1 cellular context compared by ENCODE assay signal in the genomic region with DNA sequence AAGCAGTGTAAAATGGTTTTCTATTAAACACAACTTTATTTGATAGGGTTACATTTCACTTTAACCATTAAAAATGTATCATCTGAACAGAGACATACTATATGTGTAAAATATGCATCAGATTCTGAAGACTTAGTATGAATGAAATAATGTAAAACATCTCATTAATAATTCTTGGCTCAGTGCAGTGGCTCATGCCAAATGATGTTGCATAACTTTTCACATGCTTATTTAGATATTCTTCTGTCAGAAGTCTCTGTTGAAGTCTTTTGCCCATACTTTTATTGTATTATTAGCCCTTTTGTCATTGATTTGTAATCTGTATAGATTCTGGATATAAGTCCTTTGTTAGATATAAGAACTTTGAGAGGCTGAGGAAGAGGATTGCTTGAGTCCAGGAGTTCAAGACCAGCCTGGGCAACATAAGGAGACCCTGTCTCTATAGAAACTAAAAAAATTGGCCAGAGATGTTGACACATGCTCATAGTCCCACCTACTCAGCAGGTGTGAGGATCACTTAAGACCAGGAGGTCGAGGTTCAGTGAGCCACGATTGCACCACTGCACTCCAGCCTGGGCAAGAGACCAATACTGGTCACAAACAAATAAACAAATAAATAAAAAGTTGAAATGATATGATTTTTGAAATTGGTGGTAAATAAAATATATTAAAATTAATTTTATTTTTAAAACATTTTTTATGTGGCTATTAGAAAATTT.
TF ChIP-seq lines count a peak whose summit lies in the region.

No MANE protein-coding gene starts in this region.

TF ChIP-seq in HepG2, 621 proteins besides CTCF, POLR2A, EP300 and RAD21 (continued from another document):
- TF ChIP-seq, protein P1, sequence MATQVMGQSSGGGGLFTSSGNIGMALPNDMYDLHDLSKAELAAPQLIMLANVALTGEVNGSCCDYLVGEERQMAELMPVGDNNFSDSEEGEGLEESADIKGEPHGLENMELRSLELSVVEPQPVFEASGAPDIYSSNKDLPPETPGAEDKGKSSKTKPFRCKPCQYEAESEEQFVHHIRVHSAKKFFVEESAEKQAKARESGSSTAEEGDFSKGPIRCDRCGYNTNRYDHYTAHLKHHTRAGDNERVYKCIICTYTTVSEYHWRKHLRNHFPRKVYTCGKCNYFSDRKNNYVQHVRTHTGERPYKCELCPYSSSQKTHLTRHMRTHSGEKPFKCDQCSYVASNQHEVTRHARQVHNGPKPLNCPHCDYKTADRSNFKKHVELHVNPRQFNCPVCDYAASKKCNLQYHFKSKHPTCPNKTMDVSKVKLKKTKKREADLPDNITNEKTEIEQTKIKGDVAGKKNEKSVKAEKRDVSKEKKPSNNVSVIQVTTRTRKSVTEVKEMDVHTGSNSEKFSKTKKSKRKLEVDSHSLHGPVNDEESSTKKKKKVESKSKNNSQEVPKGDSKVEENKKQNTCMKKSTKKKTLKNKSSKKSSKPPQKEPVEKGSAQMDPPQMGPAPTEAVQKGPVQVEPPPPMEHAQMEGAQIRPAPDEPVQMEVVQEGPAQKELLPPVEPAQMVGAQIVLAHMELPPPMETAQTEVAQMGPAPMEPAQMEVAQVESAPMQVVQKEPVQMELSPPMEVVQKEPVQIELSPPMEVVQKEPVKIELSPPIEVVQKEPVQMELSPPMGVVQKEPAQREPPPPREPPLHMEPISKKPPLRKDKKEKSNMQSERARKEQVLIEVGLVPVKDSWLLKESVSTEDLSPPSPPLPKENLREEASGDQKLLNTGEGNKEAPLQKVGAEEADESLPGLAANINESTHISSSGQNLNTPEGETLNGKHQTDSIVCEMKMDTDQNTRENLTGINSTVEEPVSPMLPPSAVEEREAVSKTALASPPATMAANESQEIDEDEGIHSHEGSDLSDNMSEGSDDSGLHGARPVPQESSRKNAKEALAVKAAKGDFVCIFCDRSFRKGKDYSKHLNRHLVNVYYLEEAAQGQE (IDR thresholded peaks at IDR 0.05; ENCODE audit: borderline replicate concordance in 1 of 2, low read depth in 1 of 2, low read length in 2 of 2) = no peak
- TF ChIP-seq ZNF879 (CRISPR knock-in tag; IDR thresholded peaks at IDR 0.05) (no peak), IKZF1 (IDR thresholded peaks at IDR 0.05) (no peak), MED13 (CRISPR knock-in tag; IDR thresholded peaks at IDR 0.05) (no peak), HNRNPH1 (optimal IDR thresholded peaks at IDR 0.05; ENCODE audit: low read depth, low read length) (no peak)
- TF ChIP-seq, protein P2, sequence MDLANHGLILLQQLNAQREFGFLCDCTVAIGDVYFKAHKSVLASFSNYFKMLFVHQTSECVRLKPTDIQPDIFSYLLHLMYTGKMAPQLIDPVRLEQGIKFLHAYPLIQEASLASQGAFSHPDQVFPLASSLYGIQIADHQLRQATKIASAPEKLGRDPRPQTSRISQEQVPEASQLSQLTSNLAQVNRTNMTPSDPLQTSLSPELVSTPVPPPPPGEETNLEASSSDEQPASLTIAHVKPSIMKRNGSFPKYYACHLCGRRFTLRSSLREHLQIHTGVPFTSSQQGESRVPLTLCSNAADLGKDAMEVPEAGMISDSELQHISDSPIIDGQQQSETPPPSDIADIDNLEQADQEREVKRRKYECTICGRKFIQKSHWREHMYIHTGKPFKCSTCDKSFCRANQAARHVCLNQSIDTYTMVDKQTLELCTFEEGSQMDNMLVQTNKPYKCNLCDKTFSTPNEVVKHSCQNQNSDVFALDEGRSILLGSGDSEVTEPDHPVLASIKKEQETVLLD (CRISPR knock-in tag; IDR thresholded peaks at IDR 0.05; ENCODE audit: low read depth) = no peak
